ENCODE assay signal across 9 cellular contexts in genomic region chr5:90386099-90386710, GRCh38. TPM values are rescaled to one million over a fixed set of nuclear protein-coding genes. Genes with fewer than 3 reads are reported as not detected.
A peak's percentile ranks its signal among the peaks of the same experiment; 100 is the strongest.
DNase-seq lines count a peak whose midpoint lies in the region; ATAC-seq and TF ChIP-seq lines count a peak whose summit lies in the region.
"Had no signal": no experiment of that assay in that cellular context is flagged by ENCODE, and none has a peak within 500 bp of the region (broad histone marks: within the 10 kb centered on the region; RNA-seq: fewer than 3 reads in every experiment).

No MANE protein-coding gene starts in this region.

- TF ChIP-seq POLR2A in GM18505 (IDR thresholded peaks at IDR 0.05; ENCODE audit: borderline replicate concordance, extremely low read depth, insufficient read depth, insufficient read length): no peak

- DNase-seq in NCI-H345 (lab: John Stamatoyannopoulos, UW) (peak; percentile 23), dorsolateral prefrontal cortex (no peak), renal cortical epithelial cell (ENCODE audit: low read depth) (peak; percentile 32), hypothalamus (lab: John Stamatoyannopoulos, UW) (no peak), HuH-7.5 (ENCODE audit: low spot score) (no peak)
- DNase-seq: NCI-H1092 treated with DMSO at 0.1 percent for 48 hours had no signal

- TF ChIP-seq CTCF in GM12873 (IDR thresholded peaks at IDR 0.05; ENCODE audit: insufficient read depth, low read depth, low read length, missing control alignments): peak; percentile 37
- peak in 55 of 56 donors; percentile 50 to 83 (median 68) for TF ChIP-seq CTCF in dorsolateral prefrontal cortex (IDR thresholded peaks at IDR 0.05 in 54 of 56, conservative IDR thresholded peaks at IDR 0.05 in 2 of 56; ENCODE audit: low read depth in 1 of 56, partially characterized antibody in 56 of 56)

- H3K4me3 ChIP-seq in dorsolateral prefrontal cortex: no peak overlapping the region

- no peak overlapping the region for H3K27ac ChIP-seq in dorsolateral prefrontal cortex

- no peak for ATAC-seq in GM18505 (IDR thresholded peaks at IDR 0.05; ENCODE audit: unreplicated experiment)
- ATAC-seq: stimulated activated effector memory CD8-positive, alpha-beta T cell treated with anti-CD3 and anti-CD28 coated beads, Interleukin-12 subunit alpha, Interleukin-12 subunit beta, amount 100 ng/mL, for 72 hours had no signal

- intact Hi-C loops in dorsolateral prefrontal cortex (cut with DNase I): no loop called here

- no peaks in the 10 kb centered on the region for H3K27me3 ChIP-seq in dorsolateral prefrontal cortex

RNA-seq across cellular contexts. Expression of gene CETN3, which starts 23.4 kb away (rescaled TPM):
- total RNA-seq in dorsolateral prefrontal cortex: 10 to 100 TPM; 14.6 to 37.6 (median 23.5) TPM
- 17.7 and 25.2 TPM in 2 replicates for total RNA-seq in renal cortical epithelial cell

Comparison
In these comparisons a context has a peak if more than half of its experiments do, and no peak if none do; other contexts are left out.
1. DNase-seq: peak in NCI-H345 (single experiment) and renal cortical epithelial cell (single experiment); none in dorsolateral prefrontal cortex (0 of 10), hypothalamus (0 of 51) and HuH-7.5 (single experiment).